1 cellular context compared by ENCODE assay signal in the genomic region with DNA sequence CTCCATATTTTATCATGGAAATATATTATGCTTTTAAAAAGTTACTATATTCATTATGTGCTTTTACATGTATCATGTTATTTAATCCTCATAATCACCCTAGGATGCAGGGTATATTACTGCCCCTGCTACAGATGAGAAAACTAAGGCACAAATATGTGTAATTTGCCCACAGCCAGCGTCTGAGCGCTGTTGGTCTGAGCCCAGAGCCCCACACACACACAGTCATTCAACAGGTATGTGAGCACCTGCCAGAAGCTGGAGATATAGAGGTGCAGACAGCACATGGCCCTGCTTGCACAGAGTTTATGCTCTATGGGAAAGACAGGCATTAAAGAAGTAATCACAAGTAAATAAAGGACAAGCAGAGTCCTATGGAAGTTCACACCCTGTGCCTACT.
TF ChIP-seq lines count a peak whose summit lies in the region.

No MANE protein-coding gene starts in this region.

TF ChIP-seq in HepG2, 621 proteins besides CTCF, POLR2A, EP300 and RAD21 (continued from another document):
- TF ChIP-seq NFRKB (IDR thresholded peaks at IDR 0.05), result no peak
- TF ChIP-seq FOSL2 (CRISPR knock-in tag; IDR thresholded peaks at IDR 0.05), result peak; percentile 39; the same call in 1 of the 2 replicates
- TF ChIP-seq, protein P1, sequence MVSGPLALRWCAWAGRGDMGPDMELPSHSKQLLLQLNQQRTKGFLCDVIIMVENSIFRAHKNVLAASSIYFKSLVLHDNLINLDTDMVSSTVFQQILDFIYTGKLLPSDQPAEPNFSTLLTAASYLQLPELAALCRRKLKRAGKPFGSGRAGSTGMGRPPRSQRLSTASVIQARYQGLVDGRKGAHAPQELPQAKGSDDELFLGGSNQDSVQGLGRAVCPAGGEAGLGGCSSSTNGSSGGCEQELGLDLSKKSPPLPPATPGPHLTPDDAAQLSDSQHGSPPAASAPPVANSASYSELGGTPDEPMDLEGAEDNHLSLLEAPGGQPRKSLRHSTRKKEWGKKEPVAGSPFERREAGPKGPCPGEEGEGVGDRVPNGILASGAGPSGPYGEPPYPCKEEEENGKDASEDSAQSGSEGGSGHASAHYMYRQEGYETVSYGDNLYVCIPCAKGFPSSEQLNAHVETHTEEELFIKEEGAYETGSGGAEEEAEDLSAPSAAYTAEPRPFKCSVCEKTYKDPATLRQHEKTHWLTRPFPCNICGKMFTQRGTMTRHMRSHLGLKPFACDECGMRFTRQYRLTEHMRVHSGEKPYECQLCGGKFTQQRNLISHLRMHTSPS (CRISPR knock-in tag; IDR thresholded peaks at IDR 0.05; ENCODE audit: low read depth), result no peak
